In the genomic region with DNA sequence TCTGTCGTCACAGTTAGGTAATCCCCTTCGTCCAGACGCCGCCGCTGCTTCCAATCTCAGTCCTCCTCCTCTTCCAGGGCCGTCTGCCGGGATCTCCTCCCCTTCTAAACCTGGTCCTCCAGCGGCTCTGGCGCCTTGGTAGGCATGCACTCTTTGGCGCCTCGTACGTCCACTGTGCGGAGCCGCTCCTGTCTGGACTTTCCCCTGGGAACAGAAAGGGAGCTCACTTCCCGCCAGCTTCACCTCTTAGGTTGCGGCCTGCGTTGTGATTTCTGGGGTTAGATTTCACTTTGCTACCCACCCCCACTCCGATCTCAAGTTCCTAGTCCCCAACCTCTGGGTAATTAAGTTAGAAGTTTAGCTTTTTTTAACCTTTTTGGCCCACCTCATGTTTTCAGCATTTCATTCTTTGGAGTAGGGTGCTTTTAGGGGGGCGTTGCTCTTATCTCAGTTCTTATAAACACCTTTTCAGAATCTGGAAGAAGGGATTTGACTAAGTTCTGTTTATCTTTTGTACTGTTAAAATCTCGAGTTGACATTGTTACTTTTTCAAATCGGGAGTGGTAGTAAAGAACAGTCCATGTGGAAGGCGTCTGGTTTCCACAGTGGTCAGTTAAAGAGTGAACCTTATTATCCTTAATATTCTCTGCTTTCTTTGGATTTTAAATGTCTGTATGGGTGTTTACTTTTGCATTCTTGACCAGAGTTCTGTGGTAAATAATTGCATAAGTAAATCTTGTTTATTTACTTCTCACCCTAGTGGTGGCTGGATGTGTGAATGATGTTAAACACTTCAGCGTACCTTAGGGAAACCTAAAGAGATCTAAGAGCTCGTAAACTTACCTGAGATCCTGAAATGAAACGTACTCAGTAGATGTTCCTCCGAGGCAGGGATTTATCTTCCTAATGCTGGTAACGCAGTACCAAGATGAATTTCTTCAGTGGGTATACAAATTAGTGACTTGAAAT, we compare ENCODE assay signal across 8 cellular contexts. TPM values are rescaled to one million over a fixed set of nuclear protein-coding genes. Genes with fewer than 3 reads are reported as not detected.
DNase-seq lines count a peak whose midpoint lies in the region; ATAC-seq and TF ChIP-seq lines count a peak whose summit lies in the region.

No MANE protein-coding gene starts in this region.

- H3K9me2 ChIP-seq in PC-3 (replicated peaks; ENCODE audit: low read length): no peaks in the 10 kb centered on the region

- H3K9ac ChIP-seq in PC-3 (ENCODE audit: low read length): peak overlapping the region; percentile 97

- intact Hi-C loops in CD4-positive, alpha-beta memory T cell (cut with micrococcal nuclease): loop anchor here (1.0 to 10.0 kb wide), 7 partner anchors 74 to 1157 kb away; a partner anchor contains a TSS
- intact Hi-C loops in PC-3 (cut with micrococcal nuclease): loop anchor here (1.0 to 10.0 kb wide), 4 partner anchors 73 to 603 kb away; a partner anchor contains a TSS

- ATAC-seq in GM19023 (IDR thresholded peaks at IDR 0.05; ENCODE audit: unreplicated experiment): peak; percentile 1
- ATAC-seq in HG03432 (IDR thresholded peaks at IDR 0.05; ENCODE audit: unreplicated experiment): peak; percentile 26
- ATAC-seq in PC-3: peak; percentile 42
- ATAC-seq in memory B cell (ENCODE audit: low read depth): peak; percentile 17

- H3K27ac ChIP-seq in CD4-positive, alpha-beta memory T cell (ENCODE audit: low read depth, low read length): peak overlapping the region; percentile 99
- peak overlapping the region; percentile 85 for H3K27ac ChIP-seq in PC-3 (ENCODE audit: low read length)
- H3K27ac ChIP-seq in urinary bladder (ENCODE audit: low read depth): peak overlapping the region; percentile 88

- H2AFZ ChIP-seq in PC-3 (ENCODE audit: low read length): peak overlapping the region; percentile 88

- peak overlapping the region; percentile 83 for H3K4me2 ChIP-seq in PC-3 (ENCODE audit: low read length)

- no peaks in the 10 kb centered on the region for H3K36me3 ChIP-seq in CD4-positive, alpha-beta memory T cell (ENCODE audit: insufficient read depth, low read length)
- H3K36me3 ChIP-seq in PC-3 (ENCODE audit: low read depth, low read length) (0 out of 2 replicates have a peak, but pooled peaks cover 5% of the 10 kb centered on the region), urinary bladder (ENCODE audit: insufficient read depth) (no peaks in the 10 kb centered on the region)

- peaks cover 38% of the 10 kb centered on the region for H3K4me1 ChIP-seq in CD4-positive, alpha-beta memory T cell (ENCODE audit: insufficient read depth, low read length)
- peaks cover 10% of the 10 kb centered on the region for H3K4me1 ChIP-seq in PC-3 (ENCODE audit: insufficient read depth, low read length)
- no peaks in the 10 kb centered on the region for H3K4me1 ChIP-seq in urinary bladder (ENCODE audit: insufficient read depth)

- peaks cover 35% of the 10 kb centered on the region for H4K20me1 ChIP-seq in PC-3 (ENCODE audit: low read length)

- POLR2A ChIA-PET in CD4-positive, alpha-beta memory T cell (lab: Charles Lee; ENCODE audit: partially characterized antibody): interaction anchor here (0.6 to 4.2 kb wide), 11 partner anchors 8 to 283 kb away, joined by 3 to 65 read pairs (median 4); a partner anchor contains a TSS
- POLR2A ChIA-PET in PC-3 (lab: Charles Lee; ENCODE audit: unreplicated experiment): interaction anchor here (0.5 to 1.0 kb wide), 9 partner anchors 8 to 285 kb away, joined by 3 to 6 read pairs (median 4); a partner anchor contains a TSS

- H3K79me2 ChIP-seq in PC-3 (ENCODE audit: low read length): peaks cover 56% of the 10 kb centered on the region

- CTCF ChIA-PET in CD4-positive, alpha-beta memory T cell (lab: Charles Lee; ENCODE audit: partially characterized antibody): interaction anchor here (0.6 to 3.5 kb wide), 7 partner anchors 8 to 540 kb away, joined by 3 to 15 read pairs (median 6); a partner anchor contains a TSS
- CTCF ChIA-PET in PC-3 (lab: Charles Lee): interaction anchor here (0.7 to 3.2 kb wide), 6 partner anchors 31 to 138 kb away, joined by 3 to 36 read pairs (median 4); no protein-coding TSS in a partner anchor

- H3K9me3 ChIP-seq in CD4-positive, alpha-beta memory T cell (ENCODE audit: control insufficient read depth in 1 of 2, low read length in 2 of 2): no peaks in the 10 kb centered on the region
- H3K9me3 ChIP-seq in PC-3 (ENCODE audit: low read length): no peaks in the 10 kb centered on the region

- H3K4me3 ChIP-seq in CD4-positive, alpha-beta memory T cell (ENCODE audit: low read length in 2 of 2): peak overlapping the region; percentile 57 to 96
- peak overlapping the region; percentile 95 for H3K4me3 ChIP-seq in PC-3 (ENCODE audit: low read length)
- H3K4me3 ChIP-seq in urinary bladder (ENCODE audit: low read depth, low read length): peak overlapping the region; percentile 91

- DNase-seq in CD4-positive, alpha-beta memory T cell: peak in 4 of 5 donors; percentile 8 to 22 (median 15)
- DNase-seq in PC-3 (peak; percentile 56), dermis blood vessel endothelial cell (peak; percentile 69), memory B cell (ENCODE audit: low spot score in 2 of 2) (no peak), occipital lobe (lab: John Stamatoyannopoulos, UW) (no peak)

- H3F3A ChIP-seq in PC-3 (ENCODE audit: low read length, unreplicated experiment): peaks cover 5% of the 10 kb centered on the region

- peaks cover 0 to 5% (median 0%) of the 10 kb centered on the region in 8 donors for H3K9me3 Mint-ChIP-seq in CD4-positive, alpha-beta memory T cell
- no peaks in the 10 kb centered on the region for H3K9me3 Mint-ChIP-seq in memory B cell

- peaks cover 4 to 25% of the 10 kb centered on the region in 2 donors for H3K36me3 Mint-ChIP-seq in CD4-positive, alpha-beta memory T cell
- H3K36me3 Mint-ChIP-seq in memory B cell: peaks cover 5% of the 10 kb centered on the region

- peaks cover 32 to 66% (median 45%) of the 10 kb centered on the region in 4 donors for H3K4me1 Mint-ChIP-seq in CD4-positive, alpha-beta memory T cell
- peaks cover 22% of the 10 kb centered on the region for H3K4me1 Mint-ChIP-seq in memory B cell

- H3K27me3 Mint-ChIP-seq in CD4-positive, alpha-beta memory T cell: peaks cover 0 to 2% of the 10 kb centered on the region in 2 donors
- H3K27me3 Mint-ChIP-seq in memory B cell: no peaks in the 10 kb centered on the region

- no peaks in the 10 kb centered on the region for H3K27me3 ChIP-seq in CD4-positive, alpha-beta memory T cell (ENCODE audit: insufficient read depth, low read length)
- H3K27me3 ChIP-seq in PC-3 (ENCODE audit: low read length): no peaks in the 10 kb centered on the region

- peak overlapping the region; percentile 98 to 100 (median 99) for H3K27ac Mint-ChIP-seq in CD4-positive, alpha-beta memory T cell
- H3K27ac Mint-ChIP-seq in memory B cell: peak overlapping the region; percentile 96

- peak overlapping the region; percentile 95 to 100 (median 98) for H3K4me3 Mint-ChIP-seq in CD4-positive, alpha-beta memory T cell
- H3K4me3 Mint-ChIP-seq in memory B cell: peak overlapping the region; percentile 99

- TSS peak; percentile 69 for BruUV-seq in PC-3 (replicated peaks; lab: Mats Ljungman, UMichigan)

- TF ChIP-seq CTCF in PC-3 (conservative IDR thresholded peaks at IDR 0.05; ENCODE audit: low read depth, low read length): peak; percentile 25; the same call in 1 of the 2 replicates

- under 1% methylated on average over 27 of the region's 27 CpGs for WGBS in urinary bladder

RNA-seq across cellular contexts. Expression of a gene that starts 0.6 kb away (rescaled TPM):
- 10 to 100 TPM; 72.0 to 74.4 TPM for total RNA-seq in CD4-positive, alpha-beta memory T cell
- polyA plus RNA-seq in CD4-positive, alpha-beta memory T cell: 10 to 100 TPM; 33.5 to 44.5 TPM
- 49.2 and 98.0 TPM in 2 replicates for total RNA-seq in PC-3 (2014; rRNA removed)
- total RNA-seq in dermis blood vessel endothelial cell: 68.4 and 84.9 TPM in 2 replicates
- total RNA-seq in urinary bladder: 143 TPM
- polyA plus RNA-seq in urinary bladder: 16.7 TPM
- 138 TPM for total RNA-seq in occipital lobe

Comparison
In these comparisons a context has a peak if more than half of its experiments do, and no peak if none do; other contexts are left out.
1. DNase-seq: peak in CD4-positive, alpha-beta memory T cell (4 of 5), PC-3 (single experiment) and dermis blood vessel endothelial cell (single experiment); none in memory B cell (0 of 2) and occipital lobe (single experiment).
2. Peak in every context shown above with its lines, with median percentiles within 50 percentile points of each other: H3K27ac ChIP-seq, H3K4me3 ChIP-seq and ATAC-seq.